In the genomic region with DNA sequence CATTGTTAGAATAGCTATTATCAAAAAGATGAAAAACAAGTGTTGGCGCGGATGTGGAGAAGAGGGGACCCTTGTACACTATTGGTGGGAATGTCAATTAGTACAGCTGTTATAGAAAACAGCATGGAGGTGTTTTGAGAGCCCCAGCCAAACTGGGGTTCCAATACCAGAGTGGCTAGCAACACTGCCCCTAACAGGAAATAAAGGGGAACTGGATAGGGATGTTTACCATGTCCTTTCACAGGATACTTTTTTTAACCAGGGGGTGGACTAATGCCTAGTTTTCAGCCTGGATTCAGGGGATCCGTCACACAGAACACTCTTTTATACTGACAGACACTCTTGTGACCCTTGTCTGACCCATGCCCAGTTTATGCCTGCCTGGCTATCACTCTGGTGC, we compare ENCODE assay signal across 6 cellular contexts. TPM values are rescaled to one million over a fixed set of nuclear protein-coding genes. Genes with fewer than 3 reads are reported as not detected.
DNase-seq lines count a peak whose midpoint lies in the region; ATAC-seq and TF ChIP-seq lines count a peak whose summit lies in the region.
"Had no signal": no experiment of that assay in that cellular context is flagged by ENCODE, and none has a peak within 500 bp of the region (broad histone marks: within the 10 kb centered on the region; RNA-seq: fewer than 3 reads in every experiment).

No MANE protein-coding gene starts in this region.

- DNase-seq in fibroblast of the aortic adventitia (ENCODE audit: low read depth) (no peak), middle frontal gyrus (ENCODE audit: extremely low spot score, low spot score) (no peak), substantia nigra (lab: John Stamatoyannopoulos, UW) (no peak)

- peak; percentile 25 for ATAC-seq in HG03175 (IDR thresholded peaks at IDR 0.05; ENCODE audit: unreplicated experiment)

- TF ChIP-seq CTCF in fibroblast of the aortic adventitia (IDR thresholded peaks at IDR 0.05; ENCODE audit: insufficient read depth, low read length) = peak; percentile 2

- H3K27ac ChIP-seq in substantia nigra (ENCODE audit: low read depth, low read length, poor library complexity, severe bottlenecking) = no peak overlapping the region

- no peak overlapping the region for H3K4me3 ChIP-seq in fibroblast of the aortic adventitia (ENCODE audit: low read depth, low read length)

RNA-seq across cellular contexts. Expression of a gene that starts 6.9 kb away (rescaled TPM):
- total RNA-seq in fibroblast of the aortic adventitia (ENCODE audit: low replicate concordance) = 53.3 and 91.9 TPM in 2 replicates

RNA-seq across cellular contexts. Expression of a gene that starts 28.4 kb away (rescaled TPM):
- total RNA-seq in fibroblast of the aortic adventitia (ENCODE audit: low replicate concordance) = not detected in 2 replicates
- total RNA-seq: lung microvascular endothelial cell had no signal

RNA-seq across cellular contexts. Expression of a gene that starts 31.8 kb away (rescaled TPM):
- 18.4 and 19.8 TPM in 2 replicates for total RNA-seq in fibroblast of the aortic adventitia (ENCODE audit: low replicate concordance)

RNA-seq across cellular contexts. Expression of a gene that starts 34.5 kb away (rescaled TPM):
- total RNA-seq in fibroblast of the aortic adventitia (ENCODE audit: low replicate concordance) = not detected in 2 replicates
- total RNA-seq: H4, lung microvascular endothelial cell had no signal

RNA-seq across cellular contexts. Expression of a gene that starts 59.6 kb away (rescaled TPM):
- 0.16 TPM in 1 of 2 replicates, not detected in the other for total RNA-seq in fibroblast of the aortic adventitia (ENCODE audit: low replicate concordance)
- total RNA-seq: H4, lung microvascular endothelial cell had no signal
